Comparison of ENCODE assay signal across 8 cellular contexts in the genomic region with DNA sequence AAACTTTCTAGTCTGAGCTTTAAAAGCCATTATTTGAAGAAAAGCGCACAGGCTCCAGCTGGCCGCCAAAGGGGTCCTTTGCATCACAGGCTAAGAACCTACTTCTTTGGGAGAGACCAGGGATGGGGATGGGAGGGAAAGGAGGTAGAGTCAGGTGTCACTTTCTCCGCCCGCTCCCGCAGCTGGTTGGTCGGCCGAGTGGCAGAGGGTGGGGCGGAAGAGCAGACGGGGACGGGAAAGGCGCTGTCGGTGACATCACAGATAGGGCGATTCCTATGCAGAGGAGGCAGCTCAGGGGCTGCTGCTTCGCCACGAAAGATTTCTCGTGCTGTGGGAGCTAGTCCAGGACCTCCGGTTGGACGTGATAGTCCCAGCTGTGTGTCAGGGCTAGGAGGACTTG.
DNase-seq lines count a peak whose midpoint lies in the region; ATAC-seq, FAIRE-seq and TF ChIP-seq lines count a peak whose summit lies in the region.
"Not testable (repeated sequence)": the region's sequence is repeated elsewhere in the genome, so short reads cannot be mapped to it uniquely, and the experiment has no call there.

No MANE protein-coding gene starts in this region.

- H3K4me2 ChIP-seq in Karpas-422 (ENCODE audit: low read depth, low read length, poor library complexity, severe bottlenecking), result not testable (repeated sequence)
- peak overlapping the region; percentile 65 for H3K4me2 ChIP-seq in astrocyte (ENCODE audit: low read length)

- POLR2A ChIA-PET in T-cell (lab: Charles Lee), result not testable (repeated sequence)

- CTCF ChIA-PET in T-cell (lab: Charles Lee), result not testable (repeated sequence)

- not testable (repeated sequence) for H3K4me1 ChIP-seq in Karpas-422 (ENCODE audit: low read length); astrocyte (ENCODE audit: insufficient read depth, low read length)

- ATAC-seq in GM18498 (IDR thresholded peaks at IDR 0.05; ENCODE audit: unreplicated experiment) (peak; percentile 44), T-cell (replicated peaks in 1 of 4) (peak; percentile 71 to 84 (median 81)), left colon (peak; percentile 97)

- peak overlapping the region in 1 of 3 donors; percentile 60 for H3K4me3 Mint-ChIP-seq in T-cell
- H3K4me3 Mint-ChIP-seq in astrocyte (ENCODE audit: unreplicated experiment), result not testable (repeated sequence)
- H3K4me3 Mint-ChIP-seq in osteocyte (ENCODE audit: unreplicated experiment), result peak overlapping the region; percentile 74
- H3K4me3 Mint-ChIP-seq in type B pancreatic cell, result peak overlapping the region; percentile 88

- H3K27ac ChIP-seq in Karpas-422 (ENCODE audit: low read length); astrocyte (ENCODE audit: low read depth, low read length): not testable (repeated sequence)

- DNase-seq in Karpas-422 (peak; percentile 43), astrocyte (ENCODE audit: low read depth) (peak; percentile 47), fibroblast of gingiva (ENCODE audit: low read depth) (peak; percentile 15), left colon (peak in 1 of 2 donors; percentile 35)
- DNase-seq in T-cell; osteocyte (ENCODE audit: extremely low spot score, unreplicated experiment); type B pancreatic cell (ENCODE audit: extremely low spot score, unreplicated experiment): not testable (repeated sequence)

- TF ChIP-seq CTCF in astrocyte (IDR thresholded peaks at IDR 0.05; ENCODE audit: insufficient read depth, low read depth, low read length); osteocyte (IDR thresholded peaks at IDR 0.05); type B pancreatic cell (conservative IDR thresholded peaks at IDR 0.05): not testable (repeated sequence)

- intact Hi-C loops in left colon (cut with DNase I, micrococcal nuclease), result not testable (repeated sequence)

- H3K9me2 ChIP-seq in Karpas-422 (replicated peaks; ENCODE audit: insufficient read depth, low read length), result not testable (repeated sequence)

- not testable (repeated sequence) for H3K36me3 Mint-ChIP-seq in T-cell; astrocyte (ENCODE audit: low read depth, unreplicated experiment); osteocyte (ENCODE audit: unreplicated experiment); type B pancreatic cell

- not testable (repeated sequence) for H3K4me3 ChIP-seq in Karpas-422 (ENCODE audit: low read length); astrocyte (ENCODE audit: insufficient read depth, low read depth, low read length)

- not testable (repeated sequence) for FAIRE-seq in astrocyte (lab: Jason Lieb, UNC)

- not testable (repeated sequence) for H3K79me2 ChIP-seq in Karpas-422 (ENCODE audit: low read length); astrocyte (ENCODE audit: insufficient read depth, low read length)

- H3K27ac Mint-ChIP-seq in T-cell (peak overlapping the region in 1 of 2 donors; percentile 87), osteocyte (ENCODE audit: unreplicated experiment) (peak overlapping the region; percentile 84), type B pancreatic cell (peak overlapping the region; percentile 98)
- H3K27ac Mint-ChIP-seq in astrocyte (ENCODE audit: unreplicated experiment), result not testable (repeated sequence)

- H3K36me3 ChIP-seq in Karpas-422 (ENCODE audit: insufficient read depth, low read length); astrocyte (ENCODE audit: insufficient read depth, low read length): not testable (repeated sequence)

- peaks cover 14 to 15% (median 14%) of the 10 kb centered on the region in 3 donors for H3K4me1 Mint-ChIP-seq in T-cell
- H3K4me1 Mint-ChIP-seq in astrocyte (ENCODE audit: low read depth, unreplicated experiment); osteocyte (ENCODE audit: unreplicated experiment); type B pancreatic cell (ENCODE audit: unreplicated experiment): not testable (repeated sequence)

- not testable (repeated sequence) for H4K20me1 ChIP-seq in Karpas-422 (ENCODE audit: insufficient read depth, low read depth, low read length); astrocyte (ENCODE audit: insufficient read depth, low read length)

- H3K27me3 ChIP-seq in Karpas-422 (ENCODE audit: low read length); astrocyte (ENCODE audit: insufficient read depth, low read length): not testable (repeated sequence)

- not testable (repeated sequence) for H3K9me3 ChIP-seq in Karpas-422 (ENCODE audit: low read length); astrocyte (ENCODE audit: insufficient read depth, low read depth, low read length)

- not testable (repeated sequence) for H3K9me3 Mint-ChIP-seq in T-cell; astrocyte (ENCODE audit: unreplicated experiment); osteocyte (ENCODE audit: unreplicated experiment); type B pancreatic cell

- not testable (repeated sequence) for H3K9ac ChIP-seq in Karpas-422 (ENCODE audit: low read length)
- peak overlapping the region; percentile 7 for H3K9ac ChIP-seq in astrocyte (ENCODE audit: low read length)

- not testable (repeated sequence) for H3K27me3 Mint-ChIP-seq in T-cell; astrocyte (ENCODE audit: low read depth, unreplicated experiment); osteocyte (ENCODE audit: unreplicated experiment); type B pancreatic cell

- not testable (repeated sequence) for H2AFZ ChIP-seq in Karpas-422 (ENCODE audit: low read length); astrocyte (ENCODE audit: low read depth, low read length)

Comparison
In these comparisons a context has a peak if more than half of its experiments do, and no peak if none do; other contexts are left out.
1. ATAC-seq: peak in every context shown above with its lines; median percentile 97 in left colon; 81 in T-cell; 44 in GM18498.